Comparison of ENCODE assay signal across 13 cellular contexts in genomic region chr13:50448535-50448981, GRCh38.
DNase-seq lines count a peak whose midpoint lies in the region.
"Had no signal": no experiment of that assay in that cellular context is flagged by ENCODE, and none has a peak within 500 bp of the region (broad histone marks: within the 10 kb centered on the region; RNA-seq: fewer than 3 reads in every experiment).

No MANE protein-coding gene starts in this region.

- intact Hi-C loops in posterior vena cava (cut with DNase I), result loop anchor here in 1 of 2 donors (1.0 kb wide), 1 partner anchor 47 kb away; no protein-coding TSS in a partner anchor

- DNase-seq in COR-L47 (lab: John Stamatoyannopoulos, UW) (peak; percentile 77), DMS153 treated with DMSO at 0.1 percent for 48 hours (lab: John Stamatoyannopoulos, UW; ENCODE audit: unreplicated experiment) (peak; percentile 51), NCI-H69 (lab: John Stamatoyannopoulos, UW) (peak; percentile 91), fibroblast of peridontal ligament (ENCODE audit: extremely low read depth) (peak; percentile 20), posterior vena cava (ENCODE audit: low spot score) (no peak), HUDEP-2 (lab: John Stamatoyannopoulos, UW; ENCODE audit: unreplicated experiment in 76 of 76) (no peak), superior temporal gyrus (ENCODE audit: extremely low spot score) (no peak), foreskin melanocyte (no peak)
- DNase-seq: activated naive CD4-positive, alpha-beta T cell; endodermal cell; GDM1; GOT3; substantia nigra had no signal

Comparison
In these comparisons a context has a peak if more than half of its experiments do, and no peak if none do; other contexts are left out.
1. DNase-seq: peak in COR-L47 (single experiment), DMS153 treated with DMSO at 0.1 percent for 48 hours (single experiment), NCI-H69 (single experiment) and fibroblast of peridontal ligament (single experiment); none in posterior vena cava (single experiment), HUDEP-2 (0 of 76), superior temporal gyrus (single experiment) and foreskin melanocyte (single experiment).